In the genomic region with DNA sequence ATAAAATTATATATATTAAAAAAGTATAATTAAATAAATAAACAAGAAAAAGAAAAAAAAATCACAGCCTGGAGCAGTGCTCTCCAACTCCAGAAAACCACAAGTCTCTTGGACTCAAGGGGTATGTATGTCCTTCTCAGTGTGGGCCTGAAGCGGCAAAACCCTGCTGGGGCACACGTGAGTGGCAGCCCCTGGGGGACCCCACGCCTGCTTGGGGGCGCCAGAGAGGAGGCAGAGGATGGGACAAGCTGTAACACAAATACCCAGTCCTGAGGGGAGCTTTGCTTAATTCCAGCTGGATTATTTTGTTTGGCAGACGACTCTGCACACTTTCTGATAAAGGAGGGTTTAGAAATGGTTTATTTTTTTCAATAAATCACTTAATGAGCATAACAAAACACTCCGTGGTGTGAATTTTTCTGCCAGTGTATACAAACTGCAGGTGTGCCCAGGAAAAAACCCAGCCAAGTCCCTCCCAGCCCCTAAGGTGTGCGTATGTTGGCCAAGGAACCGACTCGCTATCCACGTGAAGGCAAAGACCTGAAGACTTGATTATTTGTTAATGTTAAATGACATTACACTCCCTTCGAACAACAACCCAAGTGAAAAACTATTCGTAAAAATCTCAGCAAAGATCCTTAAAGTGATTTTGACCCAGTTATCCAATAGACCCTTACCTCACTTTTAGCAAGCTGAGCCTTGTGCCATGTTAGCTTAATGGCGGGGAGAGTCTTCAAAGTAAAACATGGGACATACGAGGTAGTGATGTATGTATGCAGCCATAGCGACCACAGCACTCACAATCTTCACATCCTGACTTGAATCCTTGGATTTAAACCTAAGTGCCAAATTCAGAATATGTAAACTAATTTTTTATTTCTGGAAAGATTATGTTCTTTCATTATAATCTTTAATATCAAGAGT, we compare ENCODE assay signal across 22 cellular contexts.
"Had no signal": no experiment of that assay in that cellular context is flagged by ENCODE, and none has a peak within 500 bp of the region (broad histone marks: within the 10 kb centered on the region; RNA-seq: fewer than 3 reads in every experiment).

No MANE protein-coding gene starts in this region.

- H3K27ac ChIP-seq: esophagus muscularis mucosa, gastroesophageal sphincter, heart right ventricle, sigmoid colon, thoracic aorta, upper lobe of right lung had no signal

- H3K27me3 ChIP-seq: esophagus muscularis mucosa, gastroesophageal sphincter, heart right ventricle, sigmoid colon, upper lobe of right lung had no signal

- H3K4me3 ChIP-seq: esophagus muscularis mucosa, gastroesophageal sphincter, heart right ventricle, mucosa of descending colon, sigmoid colon, thoracic aorta, upper lobe of right lung had no signal

- H3K36me3 ChIP-seq: esophagus muscularis mucosa, sigmoid colon, thoracic aorta, upper lobe of right lung had no signal

- DNase-seq: activated CD4-positive, alpha-beta T cell treated with anti-CD3 and anti-CD28 coated beads, Interleukin-2, amount 10 ng/mL, durations not matched to agents 24 days and 14 days; activated CD4-positive, CD25-positive, alpha-beta regulatory T cell; activated CD8-positive, alpha-beta T cell treated with anti-CD3 and anti-CD28 coated beads for 36 hours; activated naive CD4-positive, alpha-beta T cell; activated naive CD8-positive, alpha-beta T cell treated with anti-CD3 and anti-CD28 coated beads, Interleukin-2, amount 50 U/mL, for 24 hours; activated T-cell treated with anti-CD3 and anti-CD28 coated beads, Interleukin-2, amount 50 U/mL, for 1 hour; aorta; effector CD4-positive, alpha-beta T cell; heart right ventricle; immature natural killer cell; left ventricle myocardium superior; mucosa of descending colon; naive B cell; sigmoid colon; stimulated activated CD4-positive, alpha-beta T cell treated with anti-CD3 and anti-CD28 coated beads, Interleukin-4, amount 100 ng/mL, for 24 hours; upper lobe of right lung had no signal

- ATAC-seq: activated CD8-positive, alpha-beta T cell treated with anti-CD3 and anti-CD28 coated beads for 36 hours; activated naive CD8-positive, alpha-beta T cell treated with anti-CD3 and anti-CD28 coated beads, Interleukin-2, amount 50 U/mL, for 24 hours; activated T-helper 17 cell treated with anti-CD3 and anti-CD28 coated beads, Interleukin-2, amount 50 U/mL, for 72 hours; gastroesophageal sphincter; heart right ventricle; left ventricle myocardium superior; mucosa of descending colon; stimulated activated effector memory CD8-positive, alpha-beta T cell treated with anti-CD3 and anti-CD28 coated beads, Interleukin-12 subunit alpha, Interleukin-12 subunit beta, amount 100 ng/mL, for 72 hours; upper lobe of right lung had no signal

- H3K4me1 ChIP-seq: gastroesophageal sphincter, sigmoid colon, upper lobe of right lung had no signal

- H3K9me3 ChIP-seq: esophagus muscularis mucosa, gastroesophageal sphincter, mucosa of descending colon, sigmoid colon, thoracic aorta, upper lobe of right lung had no signal

- FAIRE-seq: TTC549 had no signal
